1 cellular context compared by ENCODE assay signal in genomic region chr12:48180857-48181495, GRCh38.
TF ChIP-seq lines count a peak whose summit lies in the region.

No MANE protein-coding gene starts in this region.

TF ChIP-seq in HEK293, 187 proteins besides CTCF, POLR2A, EP300 and RAD21 (continued from another document):
- TF ChIP-seq, protein P1, sequence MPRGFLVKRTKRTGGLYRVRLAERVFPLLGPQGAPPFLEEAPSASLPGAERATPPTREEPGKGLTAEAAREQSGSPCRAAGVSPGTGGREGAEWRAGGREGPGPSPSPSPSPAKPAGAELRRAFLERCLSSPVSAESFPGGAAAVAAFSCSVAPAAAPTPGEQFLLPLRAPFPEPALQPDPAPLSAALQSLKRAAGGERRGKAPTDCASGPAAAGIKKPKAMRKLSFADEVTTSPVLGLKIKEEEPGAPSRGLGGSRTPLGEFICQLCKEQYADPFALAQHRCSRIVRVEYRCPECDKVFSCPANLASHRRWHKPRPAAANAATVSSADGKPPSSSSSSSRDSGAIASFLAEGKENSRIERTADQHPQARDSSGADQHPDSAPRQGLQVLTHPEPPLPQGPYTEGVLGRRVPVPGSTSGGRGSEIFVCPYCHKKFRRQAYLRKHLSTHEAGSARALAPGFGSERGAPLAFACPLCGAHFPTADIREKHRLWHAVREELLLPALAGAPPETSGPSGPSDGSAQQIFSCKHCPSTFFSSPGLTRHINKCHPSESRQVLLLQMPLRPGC (tag by site-specific recombination; IDR thresholded peaks at IDR 0.05) = no peak
- TF ChIP-seq ZNF366 (tag by site-specific recombination; conservative IDR thresholded peaks at IDR 0.05) (0 out of 2 replicates have a peak, but pooled peaks have one; percentile 4), ZNF354C (tag by site-specific recombination; IDR thresholded peaks at IDR 0.05; ENCODE audit: borderline replicate concordance, low read depth) (no peak), ZSCAN16 (tag by site-specific recombination; IDR thresholded peaks at IDR 0.05) (no peak), ZNF510 (tag by site-specific recombination; IDR thresholded peaks at IDR 0.05; ENCODE audit: insufficient replicate concordance) (no peak), KLF7 (tag by site-specific recombination; IDR thresholded peaks at IDR 0.05; ENCODE audit: borderline replicate concordance) (no peak), ZNF404 (tag by site-specific recombination; IDR thresholded peaks at IDR 0.05) (no peak), ZFHX2 (tag by site-specific recombination; conservative IDR thresholded peaks at IDR 0.05) (peak; percentile 66), ZNF670 (tag by site-specific recombination; IDR thresholded peaks at IDR 0.05; ENCODE audit: low read depth) (no peak), KLF10 (tag by site-specific recombination; IDR thresholded peaks at IDR 0.05) (no peak), ZSCAN30 (tag by site-specific recombination; IDR thresholded peaks at IDR 0.05) (no peak), ZBTB1 (tag by site-specific recombination; IDR thresholded peaks at IDR 0.05) (no peak), ZNF394 (tag by site-specific recombination; IDR thresholded peaks at IDR 0.05; ENCODE audit: borderline replicate concordance) (peak; percentile 23; the same call in 1 of the 2 replicates), YY2 (tag by site-specific recombination; IDR thresholded peaks at IDR 0.05) (no peak)
TF ChIP-seq in HEK293: peak in this region for 5.
